Comparison of ENCODE assay signal across 25 cellular contexts in the genomic region with DNA sequence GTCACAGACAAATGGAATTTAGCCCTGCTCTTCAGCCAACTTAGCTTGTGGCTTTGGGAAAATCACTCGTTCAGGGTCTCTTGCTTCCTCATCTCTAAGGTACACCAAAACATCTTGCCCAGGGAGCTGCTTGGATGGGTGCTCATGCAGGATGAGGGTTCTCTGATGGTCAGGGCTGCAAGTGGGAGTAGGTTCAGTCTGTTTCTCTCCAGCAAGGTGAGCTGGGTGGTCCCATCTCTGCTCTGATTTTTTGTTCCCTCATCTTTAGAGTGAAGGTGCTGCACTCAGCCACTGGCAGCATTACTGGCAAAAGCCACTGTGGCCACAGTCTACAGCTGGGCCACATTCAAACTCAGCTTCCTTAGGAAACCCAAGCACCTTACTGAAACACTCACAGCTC.
DNase-seq lines count a peak whose midpoint lies in the region; FAIRE-seq and TF ChIP-seq lines count a peak whose summit lies in the region.
"Had no signal": no experiment of that assay in that cellular context is flagged by ENCODE, and none has a peak within 500 bp of the region (broad histone marks: within the 10 kb centered on the region; RNA-seq: fewer than 3 reads in every experiment).

No MANE protein-coding gene starts in this region.

- 88% methylated on average over 1 of the region's 1 CpG; no CpG with 5 or more reads in 1 of the 2 experiments for WGBS in H1 (ENCODE audit: extremely low coverage in 1 of 2, insufficient coverage in 1 of 2, insufficient read length in 1 of 2, insufficient replicate concordance in 2 of 2, low coverage in 1 of 2, low lambda C conversion rate in 2 of 2, missing lambda C conversion rate in 1 of 2), 2 experiments

- FAIRE-seq in H1 (lab: Jason Lieb, UNC) = no peak
- FAIRE-seq: A549, GM12878, GM12892, GM18507 had no signal

- H3K79me2 ChIP-seq in H1 (ENCODE audit: control insufficient read depth in 1 of 2, insufficient read depth in 2 of 2, low read length in 2 of 2) = no peaks in the 10 kb centered on the region

- no peak overlapping the region for H3K9ac ChIP-seq in BLaER1
- no peak overlapping the region for H3K9ac ChIP-seq in H1 (replicated peaks in 1 of 4; ENCODE audit: extremely low read depth in 1 of 4, low read depth in 3 of 4, low read length in 3 of 4)

- no peaks in the 10 kb centered on the region for H3K79me1 ChIP-seq in H1 (ENCODE audit: low read depth, low read length)

- no peaks in the 10 kb centered on the region for H3K36me3 ChIP-seq in BLaER1
- no peaks in the 10 kb centered on the region for H3K36me3 ChIP-seq in H1 (ENCODE audit: control insufficient read depth in 2 of 4, insufficient read depth in 4 of 4, low read length in 3 of 4)

- CTCF ChIA-PET in H1 (lab: Charles Lee; ENCODE audit: partially characterized antibody) = interaction anchor here (0.7 to 4.4 kb wide), 6 partner anchors 14 to 465 kb away, joined by 3 to 23 read pairs (median 4); no protein-coding TSS in a partner anchor

- no peak overlapping the region for H3K4ac ChIP-seq in H1 (replicated peaks; ENCODE audit: insufficient read length, low read depth, low read length)

- H3K27me3 ChIP-seq in BLaER1 = no peaks in the 10 kb centered on the region
- no peaks in the 10 kb centered on the region for H3K27me3 ChIP-seq in H1 (replicated peaks in 1 of 4; ENCODE audit: control insufficient read depth in 3 of 4, extremely low read depth in 1 of 4, insufficient read depth in 3 of 4, low read length in 3 of 4)

- H4K91ac ChIP-seq in H1 (replicated peaks; ENCODE audit: insufficient read length, low read length) = no peak overlapping the region

- POLR2A ChIA-PET in H1 (lab: Charles Lee; ENCODE audit: partially characterized antibody) = interaction anchor here (1.5 to 1.8 kb wide), 2 partner anchors 14 to 24 kb away, joined by 3 to 5 read pairs; no protein-coding TSS in a partner anchor

- no peak for TF ChIP-seq EP300 in H1 (IDR thresholded peaks at IDR 0.05; ENCODE audit: borderline replicate concordance in 1 of 2, low read depth in 2 of 2, low read length in 2 of 2)

- no peak overlapping the region for H2AFZ ChIP-seq in H1 (ENCODE audit: low read length)

- H3K4me3 ChIP-seq in BLaER1 = no peak overlapping the region
- H3K4me3 ChIP-seq in H1 (ENCODE audit: extremely low read depth in 1 of 4, insufficient read depth in 2 of 4, low read depth in 3 of 4, low read length in 4 of 4) = no peak overlapping the region
- H3K4me3 ChIP-seq: A549, GM12878 had no signal

- H3K56ac ChIP-seq in H1 (replicated peaks; ENCODE audit: insufficient read length, low read depth, low read length) = no peak overlapping the region

- peak overlapping the region; percentile 37; the same call in 1 of the 2 replicates for H2BK20ac ChIP-seq in H1 (ENCODE audit: low read length)

- H3K27ac ChIP-seq in BLaER1 (0 out of 2 replicates have a peak overlapping the region, but pooled peaks have one; percentile 22), H1 (ENCODE audit: low read depth, low read length) (no peak overlapping the region)
- H3K27ac ChIP-seq: 22Rv1, A549, C4-2B had no signal

- H4K20me1 ChIP-seq in BLaER1 (no peaks in the 10 kb centered on the region), H1 (replicated peaks in 1 of 2; ENCODE audit: control insufficient read depth in 1 of 2, insufficient read depth in 2 of 2, low read length in 2 of 2) (no peaks in the 10 kb centered on the region)

- no peak overlapping the region for H2BK15ac ChIP-seq in H1 (ENCODE audit: low read length)

- H3K4me2 ChIP-seq in BLaER1 (peak overlapping the region; percentile 37), H1 (ENCODE audit: insufficient read depth in 1 of 2, low read depth in 2 of 2, low read length in 2 of 2) (no peak overlapping the region)
- H3K4me2 ChIP-seq: A549 had no signal

- no peak overlapping the region for H3K14ac ChIP-seq in H1 (ENCODE audit: insufficient read length)

- H2BK5ac ChIP-seq in H1 (ENCODE audit: low read depth, low read length) = no peak overlapping the region

- H4K5ac ChIP-seq in H1 (ENCODE audit: insufficient read length, low read depth, low read length) = no peak overlapping the region

- no peak overlapping the region for H2BK12ac ChIP-seq in H1 (ENCODE audit: low read depth, low read length)

- H3K23ac ChIP-seq in H1 (ENCODE audit: insufficient read length) = no peak overlapping the region

- H4K8ac ChIP-seq in H1 (ENCODE audit: extremely low read depth, insufficient read depth, low read length) = no peak overlapping the region

- no peak for TF ChIP-seq RAD21 in H1 (IDR thresholded peaks at IDR 0.05 in 1 of 2, conservative IDR thresholded peaks at IDR 0.05 in 1 of 2; ENCODE audit: low read depth in 2 of 2, low read length in 2 of 2)

- DNase-seq in activated effector memory CD4-positive, alpha-beta T cell treated with anti-CD3 and anti-CD28 coated beads, Interleukin-2, amount 50 U/mL, for 16 hours = peak; percentile 30
- DNase-seq in activated effector memory CD4-positive, alpha-beta T cell treated with Interleukin-2 at 50 U/mL for 16 hours = no peak
- DNase-seq in H1 (ENCODE audit: low read depth in 1 of 2, low spot score in 2 of 2) (peak in 1 of 2 experiments; percentile 13), islet precursor cell (peak; percentile 44), NCI-H2171 treated with DMSO at 0.1 percent for 48 hours (lab: John Stamatoyannopoulos, UW) (no peak), NCI-H524 (lab: John Stamatoyannopoulos, UW) (no peak)
- DNase-seq: AML-193; Caco-2; Calu3; CD4-positive, alpha-beta T cell; CD8-positive, alpha-beta T cell; DMS 273 treated with DMSO at 0.1 percent for 48 hours; DMS153; DMS53; DMS79; DND-41; EL; GDM1 had no signal

- peaks cover 4% of the 10 kb centered on the region; the same call in 1 of the 2 replicates for H3K9me3 ChIP-seq in BLaER1
- H3K9me3 ChIP-seq in H1 (ENCODE audit: insufficient read depth in 2 of 2, low read depth in 1 of 2, low read length in 1 of 2) = no peaks in the 10 kb centered on the region
- H3K9me3 ChIP-seq: A549, Caco-2 had no signal

- H2AK5ac ChIP-seq in H1 (ENCODE audit: low read depth, low read length) = no peak overlapping the region

- H3K23me2 ChIP-seq in H1 (ENCODE audit: low read depth, low read length) = no peaks in the 10 kb centered on the region

- H3K18ac ChIP-seq in H1 (ENCODE audit: extremely low read depth, low read length) = no peak overlapping the region

- no peak for TF ChIP-seq POLR2A in H1 (IDR thresholded peaks at IDR 0.05; ENCODE audit: control extremely low read depth in 1 of 2, low read depth in 2 of 2, low read length in 2 of 2)

- TF ChIP-seq CTCF in H1 (IDR thresholded peaks at IDR 0.05; ENCODE audit: control extremely low read depth in 1 of 3, insufficient read depth in 1 of 3, low read depth in 1 of 3, low read length in 3 of 3) = no peak

- peaks cover 57% of the 10 kb centered on the region for H3K4me1 ChIP-seq in BLaER1
- peaks cover 2 to 11% (median 8%) of the 10 kb centered on the region in 4 experiments; a peak in 5 of 7 replicates for H3K4me1 ChIP-seq in H1 (replicated peaks in 1 of 4; ENCODE audit: control insufficient read depth in 3 of 4, insufficient read depth in 4 of 4, low read length in 3 of 4)
- H3K4me1 ChIP-seq: A549, Caco-2 had no signal

- no peak overlapping the region for H2BK120ac ChIP-seq in H1 (replicated peaks; ENCODE audit: low read depth, low read length)

TF ChIP-seq in H1, 55 proteins besides CTCF, POLR2A, EP300 and RAD21 (continues in another document):
- no peak for TF ChIP-seq SRF (IDR thresholded peaks at IDR 0.05; ENCODE audit: low read depth, low read length)
- no peak for TF ChIP-seq SUZ12 (IDR thresholded peaks at IDR 0.05; ENCODE audit: low read length)
- no peak for TF ChIP-seq CHD1 (IDR thresholded peaks at IDR 0.05; ENCODE audit: low read depth, low read length)
- no peak for TF ChIP-seq NRF1 (IDR thresholded peaks at IDR 0.05; ENCODE audit: low read depth, low read length)
- TF ChIP-seq JUND (IDR thresholded peaks at IDR 0.05; ENCODE audit: low read length) = no peak
- no peak for TF ChIP-seq BRCA1 (IDR thresholded peaks at IDR 0.05; ENCODE audit: low read depth, low read length)
- no peak for TF ChIP-seq HDAC6 (IDR thresholded peaks at IDR 0.05; ENCODE audit: low read depth, low read length)
- TF ChIP-seq BCL11A (IDR thresholded peaks at IDR 0.05; ENCODE audit: low read depth in 2 of 2, low read length in 2 of 2) = no peak
- no peak for TF ChIP-seq BACH1 (IDR thresholded peaks at IDR 0.05; ENCODE audit: low read length)
- no peak for TF ChIP-seq TCF12 (IDR thresholded peaks at IDR 0.05; ENCODE audit: low read depth, low read length)
- TF ChIP-seq POU5F1 (IDR thresholded peaks at IDR 0.05; ENCODE audit: low read depth, low read length) = no peak
- no peak for TF ChIP-seq MAFK (IDR thresholded peaks at IDR 0.05; ENCODE audit: low read depth, low read length)
- no peak for TF ChIP-seq ASH2L (IDR thresholded peaks at IDR 0.05; ENCODE audit: low read length)
- no peak for TF ChIP-seq RXRA (IDR thresholded peaks at IDR 0.05; ENCODE audit: insufficient read depth, low read depth, low read length)
- no peak for TF ChIP-seq SIRT6 (IDR thresholded peaks at IDR 0.05; ENCODE audit: low read length)
- TF ChIP-seq EZH2 (IDR thresholded peaks at IDR 0.05; ENCODE audit: low read depth, low read length, severe bottlenecking) = no peak
- TF ChIP-seq KDM5A (IDR thresholded peaks at IDR 0.05; ENCODE audit: low read length) = no peak
- no peak for TF ChIP-seq EGR1 (IDR thresholded peaks at IDR 0.05; ENCODE audit: borderline replicate concordance, low read depth, low read length)

Comparison
In these comparisons a context has a peak if more than half of its experiments do, and no peak if none do; other contexts are left out.
1. DNase-seq: peak in activated effector memory CD4-positive, alpha-beta T cell treated with anti-CD3 and anti-CD28 coated beads, Interleukin-2, amount 50 U/mL, for 16 hours (single experiment) and islet precursor cell (single experiment); none in activated effector memory CD4-positive, alpha-beta T cell treated with Interleukin-2 at 50 U/mL for 16 hours (single experiment), NCI-H2171 treated with DMSO at 0.1 percent for 48 hours (single experiment) and NCI-H524 (0 of 2).